Comparison of ENCODE assay signal across 1 cellular context in genomic region chr9:126335837-126336236, GRCh38.
A peak's percentile ranks its signal among the peaks of the same experiment; 100 is the strongest.
TF ChIP-seq lines count a peak whose summit lies in the region.

No MANE protein-coding gene starts in this region.

TF ChIP-seq in HepG2, 621 proteins besides CTCF, POLR2A, EP300 and RAD21 (continued from another document and continues in another):
- TF ChIP-seq GPBP1L1 (CRISPR knock-in tag; IDR thresholded peaks at IDR 0.05): no peak
- 0 out of 2 replicates have a peak, but pooled peaks have one; percentile 7 for TF ChIP-seq GMEB1 (CRISPR knock-in tag; IDR thresholded peaks at IDR 0.05; ENCODE audit: borderline replicate concordance)
- TF ChIP-seq NCOR1 (IDR thresholded peaks at IDR 0.05; ENCODE audit: borderline replicate concordance, low read length): no peak
- no peak for TF ChIP-seq ZNF296 (CRISPR knock-in tag; conservative IDR thresholded peaks at IDR 0.05)
- no peak for TF ChIP-seq NPAS2 (CRISPR knock-in tag; IDR thresholded peaks at IDR 0.05; ENCODE audit: borderline replicate concordance)
- TF ChIP-seq SETDB1 (CRISPR knock-in tag; IDR thresholded peaks at IDR 0.05; ENCODE audit: borderline replicate concordance): no peak
- no peak for TF ChIP-seq CENPT (CRISPR knock-in tag; IDR thresholded peaks at IDR 0.05; ENCODE audit: low read depth)
- TF ChIP-seq TFDP1 (CRISPR knock-in tag; IDR thresholded peaks at IDR 0.05; ENCODE audit: borderline replicate concordance): no peak
- TF ChIP-seq NFIB (CRISPR knock-in tag; IDR thresholded peaks at IDR 0.05; ENCODE audit: borderline replicate concordance): no peak
- no peak for TF ChIP-seq ZNF597 (CRISPR knock-in tag; IDR thresholded peaks at IDR 0.05)
- peak; percentile 40 for TF ChIP-seq STAG1 (CRISPR knock-in tag; IDR thresholded peaks at IDR 0.05)
- no peak for TF ChIP-seq ZNF530 (CRISPR knock-in tag; IDR thresholded peaks at IDR 0.05; ENCODE audit: low read depth)
- TF ChIP-seq SNAPC4 (CRISPR knock-in tag; IDR thresholded peaks at IDR 0.05): 0 out of 2 replicates have a peak, but pooled peaks have one; percentile 12
- peak; percentile 68; the same call in 1 of the 2 replicates for TF ChIP-seq ZFX (CRISPR knock-in tag; IDR thresholded peaks at IDR 0.05; ENCODE audit: low read depth)
- no peak for TF ChIP-seq DBP (CRISPR knock-in tag; IDR thresholded peaks at IDR 0.05; ENCODE audit: not compliant biosample characterization)
- no peak for TF ChIP-seq ZNF883 (CRISPR knock-in tag; IDR thresholded peaks at IDR 0.05; ENCODE audit: not compliant biosample characterization)
- TF ChIP-seq MAF1 (CRISPR knock-in tag; IDR thresholded peaks at IDR 0.05; ENCODE audit: borderline replicate concordance): no peak
- TF ChIP-seq ZNF552 (CRISPR knock-in tag; IDR thresholded peaks at IDR 0.05; ENCODE audit: borderline replicate concordance): no peak
- TF ChIP-seq FOXO1 (CRISPR knock-in tag; IDR thresholded peaks at IDR 0.05): 0 out of 2 replicates have a peak, but pooled peaks have one; percentile 35
- no peak for TF ChIP-seq ZNF136 (CRISPR knock-in tag; IDR thresholded peaks at IDR 0.05; ENCODE audit: low read depth)
- TF ChIP-seq DPF2 (CRISPR knock-in tag; IDR thresholded peaks at IDR 0.05; ENCODE audit: borderline replicate concordance, low read depth): no peak
- TF ChIP-seq ZNF274 (CRISPR knock-in tag; IDR thresholded peaks at IDR 0.05): no peak
- TF ChIP-seq ZBTB33 (CRISPR knock-in tag; IDR thresholded peaks at IDR 0.05): 0 out of 2 replicates have a peak, but pooled peaks have one; percentile 12
- no peak for TF ChIP-seq PAX8 (CRISPR knock-in tag; IDR thresholded peaks at IDR 0.05; ENCODE audit: borderline replicate concordance)
- no peak for TF ChIP-seq JDP2 (CRISPR knock-in tag; IDR thresholded peaks at IDR 0.05; ENCODE audit: borderline replicate concordance)
- peak; percentile 30; the same call in 1 of the 2 replicates for TF ChIP-seq HNF4A (CRISPR knock-in tag; IDR thresholded peaks at IDR 0.05)
- no peak for TF ChIP-seq NFE2L2 (IDR thresholded peaks at IDR 0.05; ENCODE audit: low read length)
- peak; percentile 52; the same call in 1 of the 2 replicates for TF ChIP-seq ZNF629 (CRISPR knock-in tag; conservative IDR thresholded peaks at IDR 0.05)
- TF ChIP-seq TFDP2 (CRISPR knock-in tag; IDR thresholded peaks at IDR 0.05): no peak
- TF ChIP-seq ZNF33A (CRISPR knock-in tag; IDR thresholded peaks at IDR 0.05; ENCODE audit: borderline replicate concordance): no peak
- TF ChIP-seq RARA (CRISPR knock-in tag; IDR thresholded peaks at IDR 0.05): no peak
- 0 out of 2 replicates have a peak, but pooled peaks have one; percentile 28 for TF ChIP-seq ZNF160 (CRISPR knock-in tag; IDR thresholded peaks at IDR 0.05)
- no peak for TF ChIP-seq MATR3 (CRISPR knock-in tag; IDR thresholded peaks at IDR 0.05)
- TF ChIP-seq ARNTL (CRISPR knock-in tag; IDR thresholded peaks at IDR 0.05): 0 out of 2 replicates have a peak, but pooled peaks have one; percentile 7
- no peak for TF ChIP-seq ZBTB4 (CRISPR knock-in tag; IDR thresholded peaks at IDR 0.05; ENCODE audit: borderline replicate concordance)
- TF ChIP-seq HES4 (CRISPR knock-in tag; IDR thresholded peaks at IDR 0.05; ENCODE audit: borderline replicate concordance): no peak
- peak; percentile 26; the same call in 1 of the 2 replicates for TF ChIP-seq ZFY (CRISPR knock-in tag; IDR thresholded peaks at IDR 0.05)
- no peak for TF ChIP-seq ZIK1 (CRISPR knock-in tag; IDR thresholded peaks at IDR 0.05; ENCODE audit: borderline replicate concordance, low read depth)
- TF ChIP-seq ZNF615 (CRISPR knock-in tag; IDR thresholded peaks at IDR 0.05; ENCODE audit: borderline replicate concordance): no peak
- no peak for TF ChIP-seq ZC3H13 (CRISPR knock-in tag; IDR thresholded peaks at IDR 0.05)
- TF ChIP-seq ZBTB2 (CRISPR knock-in tag; IDR thresholded peaks at IDR 0.05; ENCODE audit: low read depth): no peak
- TF ChIP-seq ZNF749 (CRISPR knock-in tag; IDR thresholded peaks at IDR 0.05; ENCODE audit: borderline replicate concordance): no peak
- TF ChIP-seq MXI1 (IDR thresholded peaks at IDR 0.05; ENCODE audit: borderline replicate concordance, low read depth, low read length): peak; percentile 15; the same call in 1 of the 3 replicates
- TF ChIP-seq NR2F6 (IDR thresholded peaks at IDR 0.05): no peak
- peak; percentile 29; the same call in 1 of the 2 replicates for TF ChIP-seq NR2F6 (CRISPR knock-in tag; IDR thresholded peaks at IDR 0.05)
